Comparison of ENCODE assay signal across 8 cellular contexts in genomic region chr21:45981641-45982255, GRCh38. TPM values are rescaled to one million over a fixed set of nuclear protein-coding genes. Genes with fewer than 3 reads are reported as not detected.
DNase-seq lines count a peak whose midpoint lies in the region; ATAC-seq and TF ChIP-seq lines count a peak whose summit lies in the region.

TSS of gene COL6A1 (plus strand) at chr21:45981770. CDS start at chr21:45981851, 81 bp downstream.

- H3K27me3 ChIP-seq in layer of hippocampus (ENCODE audit: control insufficient read depth, insufficient read depth, low read length), result no peaks in the 10 kb centered on the region

- POLR2A ChIA-PET in T-cell (lab: Charles Lee), result no interaction called here

- H3K27me3 Mint-ChIP-seq in T-cell, result no peaks in the 10 kb centered on the region

- H3K4me1 Mint-ChIP-seq in T-cell, result peaks cover 4 to 16% (median 15%) of the 10 kb centered on the region in 3 donors

- TF ChIP-seq CTCF in coronary artery (IDR thresholded peaks at IDR 0.05), result no peak

- peak within 1 kb of the TSS; percentile 50 to 62 (median 55) for H3K4me3 Mint-ChIP-seq in T-cell

- ATAC-seq in T-cell (replicated peaks in 1 of 4), result peak; percentile 51 to 61 (median 59)
- no peak for ATAC-seq in GM21447 (IDR thresholded peaks at IDR 0.05; ENCODE audit: unreplicated experiment)
- no peak for ATAC-seq in HG02571 (IDR thresholded peaks at IDR 0.05; ENCODE audit: unreplicated experiment)

- CTCF ChIA-PET in T-cell (lab: Charles Lee), result no interaction called here

- H3K36me3 Mint-ChIP-seq in T-cell, result no peaks in the 10 kb centered on the region

- peak; percentile 51 to 54 for DNase-seq in stimulated activated CD4-positive, alpha-beta T cell treated with anti-CD3 and anti-CD28 coated beads, Interleukin-2, amount 100 ng/mL, for 24 hours
- DNase-seq in stimulated activated CD4-positive, alpha-beta T cell treated with anti-CD3 and anti-CD28 coated beads, Interleukin-4, amount 100 ng/mL, for 24 hours, result no peak
- DNase-seq in T-cell (peak in 13 of 34 experiments; percentile 3 to 51 (median 32)), coronary artery (ENCODE audit: low spot score) (no peak)
- DNase-seq in stimulated activated CD8-positive, alpha-beta memory T cell treated with anti-CD3 and anti-CD28 coated beads, Interleukin-12 subunit alpha, Interleukin-12 subunit beta, amount 100 ng/mL, for 1 hour (ENCODE audit: low read depth), result peak; percentile 25

- H3K4me3 ChIP-seq in coronary artery, result peak within 1 kb of the TSS; percentile 100

- H3K27ac Mint-ChIP-seq in T-cell, result no peak within 1 kb of the TSS

- H3K27ac ChIP-seq in coronary artery, result peak within 1 kb of the TSS; percentile 90 to 97
- H3K27ac ChIP-seq in layer of hippocampus (ENCODE audit: low read depth, low read length), result peak within 1 kb of the TSS; percentile 74

- no peaks in the 10 kb centered on the region for H3K9me3 Mint-ChIP-seq in T-cell

RNA-seq across cellular contexts. Expression of gene COL6A1, which starts in this region (rescaled TPM):
- total RNA-seq in T-cell, result 10 to 100 TPM in 3 of 5 donors, 1 to 10 TPM in 2; 4.2 to 25.3 (median 14.6) TPM

Comparison
In these comparisons a context has a peak if more than half of its experiments do, and no peak if none do; other contexts are left out.
1. DNase-seq: peak in stimulated activated CD4-positive, alpha-beta T cell treated with anti-CD3 and anti-CD28 coated beads, Interleukin-2, amount 100 ng/mL, for 24 hours (2 of 2) and stimulated activated CD8-positive, alpha-beta memory T cell treated with anti-CD3 and anti-CD28 coated beads, Interleukin-12 subunit alpha, Interleukin-12 subunit beta, amount 100 ng/mL, for 1 hour (single experiment); none in stimulated activated CD4-positive, alpha-beta T cell treated with anti-CD3 and anti-CD28 coated beads, Interleukin-4, amount 100 ng/mL, for 24 hours (single experiment) and coronary artery (single experiment).
2. ATAC-seq: peak in T-cell (4 of 4); none in GM21447 (single experiment) and HG02571 (single experiment).